Comparison of ENCODE assay signal across 3 cellular contexts in the genomic region with DNA sequence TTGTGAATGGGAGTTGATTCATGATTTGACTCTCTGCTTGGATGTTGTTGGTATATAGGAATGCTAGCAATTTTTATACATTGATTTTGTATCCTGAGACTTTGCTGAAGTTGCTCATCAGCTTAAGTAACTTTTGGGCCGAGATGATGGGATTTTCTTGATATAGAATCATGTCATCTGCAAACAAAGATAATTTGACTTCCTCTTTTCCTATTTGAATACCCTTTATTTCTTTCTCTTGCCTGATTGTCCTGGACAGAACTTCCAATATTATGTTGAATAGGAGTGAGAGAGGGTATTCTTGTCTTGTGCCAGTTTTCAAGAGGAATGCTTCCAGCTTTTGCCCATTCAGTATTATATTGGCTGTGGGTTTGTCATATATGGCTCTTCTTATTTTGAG. TPM values are rescaled to one million over a fixed set of nuclear protein-coding genes. Genes with fewer than 3 reads are reported as not detected.
"Had no signal": no experiment of that assay in that cellular context is flagged by ENCODE, and none has a peak within 500 bp of the region (broad histone marks: within the 10 kb centered on the region; RNA-seq: fewer than 3 reads in every experiment).

No MANE protein-coding gene starts in this region.

RNA-seq across cellular contexts. Expression of gene C6orf52, which starts 28.8 kb away (rescaled TPM):
- total RNA-seq: activated T-helper 17 cell treated with anti-CD3 and anti-CD28 coated beads, Interleukin-2, amount 50 U/mL, for 72 hours; ascending aorta; body of pancreas had no signal
